10 cellular contexts compared by ENCODE assay signal in the genomic region with DNA sequence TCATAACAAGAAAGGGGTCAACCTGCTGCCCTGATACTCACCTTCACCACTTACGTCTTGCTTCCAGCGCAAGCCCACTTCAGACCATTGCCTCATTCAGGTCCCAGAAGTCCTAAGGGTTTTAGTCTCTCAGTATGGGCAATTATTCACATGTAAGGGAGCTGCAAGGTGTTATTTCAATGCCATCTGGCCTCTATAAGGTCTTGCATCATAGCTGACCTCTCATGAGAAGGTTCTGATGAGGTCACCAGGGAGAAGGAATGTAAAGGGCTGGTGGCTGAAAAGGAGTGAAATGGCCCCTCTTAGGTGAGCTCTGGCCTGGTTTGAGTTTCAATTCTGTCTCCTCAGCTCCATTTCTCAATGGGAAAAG. TPM values are rescaled to one million over a fixed set of nuclear protein-coding genes. Genes with fewer than 3 reads are reported as not detected.
DNase-seq lines count a peak whose midpoint lies in the region; ATAC-seq, FAIRE-seq and TF ChIP-seq lines count a peak whose summit lies in the region.
"Had no signal": no experiment of that assay in that cellular context is flagged by ENCODE, and none has a peak within 500 bp of the region (broad histone marks: within the 10 kb centered on the region; RNA-seq: fewer than 3 reads in every experiment).

No MANE protein-coding gene starts in this region.

- in situ Hi-C loops in GM13976 (cut with MboI; ENCODE audit: low sequenced_read_pairs, unreplicated experiment) = no loop called here

- H3K36me3 ChIP-seq in astrocyte (ENCODE audit: insufficient read depth, low read length) = no peaks in the 10 kb centered on the region
- H3K36me3 ChIP-seq in neural progenitor cell = no peaks in the 10 kb centered on the region
- no peaks in the 10 kb centered on the region for H3K36me3 ChIP-seq in effector memory CD4-positive, alpha-beta T cell (ENCODE audit: control insufficient read depth, insufficient read depth, low read length)
- H3K36me3 ChIP-seq: ascending aorta had no signal

- H3K9me3 Mint-ChIP-seq in activated CD4-positive, alpha-beta T cell treated with anti-CD3 and anti-CD28 coated beads for 36 hours (ENCODE audit: low read depth) = no peaks in the 10 kb centered on the region
- H3K9me3 Mint-ChIP-seq in astrocyte (ENCODE audit: unreplicated experiment) = peaks cover 2% of the 10 kb centered on the region
- peaks cover 2% of the 10 kb centered on the region for H3K9me3 Mint-ChIP-seq in neural progenitor cell

- peaks cover 11% of the 10 kb centered on the region for H3F3A ChIP-seq in neural progenitor cell (ENCODE audit: low read depth)

- H2AFZ ChIP-seq in astrocyte (ENCODE audit: low read depth, low read length) = peak overlapping the region; percentile 31
- no peak overlapping the region for H2AFZ ChIP-seq in neural progenitor cell (replicated peaks)

- H3K27ac Mint-ChIP-seq in activated CD4-positive, alpha-beta T cell treated with anti-CD3 and anti-CD28 coated beads for 36 hours = no peak overlapping the region
- H3K27ac Mint-ChIP-seq in astrocyte (ENCODE audit: unreplicated experiment) (no peak overlapping the region), neural progenitor cell (no peak overlapping the region)

- no peak for DNase-seq in activated CD4-positive, alpha-beta T cell treated with anti-CD3 and anti-CD28 coated beads for 36 hours
- DNase-seq in activated CD4-positive, alpha-beta T cell treated with anti-CD3 and anti-CD28 coated beads, Interleukin-2, amount 50 U/mL, for 1 hour = no peak
- DNase-seq in HuH-7 (ENCODE audit: low spot score) = peak; percentile 17
- DNase-seq in astrocyte (ENCODE audit: low read depth) = no peak
- no peak for DNase-seq in neural progenitor cell (ENCODE audit: low spot score)
- DNase-seq in GM13976 (ENCODE audit: low spot score) = no peak
- DNase-seq in cardiac septum (ENCODE audit: low spot score) = no peak
- no peak for DNase-seq in effector memory CD4-positive, alpha-beta T cell

- intact Hi-C loops in activated CD4-positive, alpha-beta T cell treated with anti-CD3 and anti-CD28 coated beads for 36 hours (cut with DNase I, micrococcal nuclease) = loop anchor here (2.0 to 10.0 kb wide), 7 partner anchors 43 to 1050 kb away; partner anchors contain the start of genes LMNB1 (in 1 of the 2), PHAX (in 1 of the 2) and SLC12A2 (in 1 of the 2)
- intact Hi-C loops in cardiac septum (cut with DNase I) = loop anchor here (2.0 to 5.0 kb wide), 2 partner anchors 61 to 115 kb away; no protein-coding TSS in a partner anchor

- H3K9ac ChIP-seq in astrocyte (ENCODE audit: low read length) = no peak overlapping the region
- no peak overlapping the region for H3K9ac ChIP-seq in neural progenitor cell

- H3K4me1 ChIP-seq in astrocyte (ENCODE audit: insufficient read depth, low read length) = no peaks in the 10 kb centered on the region
- H3K4me1 ChIP-seq in neural progenitor cell = no peaks in the 10 kb centered on the region
- peaks cover 14% of the 10 kb centered on the region for H3K4me1 ChIP-seq in effector memory CD4-positive, alpha-beta T cell (ENCODE audit: control insufficient read depth, insufficient read depth, low read length, poor library complexity, severe bottlenecking)

- H3K9me3 ChIP-seq in astrocyte (ENCODE audit: insufficient read depth, low read depth, low read length) (no peaks in the 10 kb centered on the region), neural progenitor cell (ENCODE audit: low read depth) (no peaks in the 10 kb centered on the region)
- no peaks in the 10 kb centered on the region for H3K9me3 ChIP-seq in effector memory CD4-positive, alpha-beta T cell (ENCODE audit: control insufficient read depth, low read length)
- H3K9me3 ChIP-seq: ascending aorta had no signal

- no peaks in the 10 kb centered on the region for H3K27me3 Mint-ChIP-seq in activated CD4-positive, alpha-beta T cell treated with anti-CD3 and anti-CD28 coated beads for 36 hours
- H3K27me3 Mint-ChIP-seq in astrocyte (ENCODE audit: low read depth, unreplicated experiment) (peaks cover 25% of the 10 kb centered on the region), neural progenitor cell (ENCODE audit: insufficient read depth, low read depth) (peaks cover 6% of the 10 kb centered on the region)

- no peak overlapping the region for H3K27ac ChIP-seq in astrocyte (ENCODE audit: low read depth, low read length)
- H3K27ac ChIP-seq in neural progenitor cell = no peak overlapping the region
- no peak overlapping the region for H3K27ac ChIP-seq in effector memory CD4-positive, alpha-beta T cell (ENCODE audit: insufficient read depth, low read length, poor library complexity, severe bottlenecking)

- H4K20me1 ChIP-seq in astrocyte (ENCODE audit: insufficient read depth, low read length) (peaks cover 4% of the 10 kb centered on the region), neural progenitor cell (ENCODE audit: low read depth) (no peaks in the 10 kb centered on the region)

- no peak overlapping the region for H3K4me2 ChIP-seq in astrocyte (ENCODE audit: low read length)
- H3K4me2 ChIP-seq in neural progenitor cell = no peak overlapping the region

- no peak for ATAC-seq in activated CD4-positive, alpha-beta T cell treated with anti-CD3 and anti-CD28 coated beads for 36 hours

- no peak for FAIRE-seq in astrocyte (lab: Jason Lieb, UNC)
- FAIRE-seq: endothelial cell of umbilical vein had no signal

- CTCF ChIA-PET in activated CD4-positive, alpha-beta T cell treated with anti-CD3 and anti-CD28 coated beads for 36 hours (lab: Charles Lee) = interaction anchor here (0.7 to 1.4 kb wide), 4 partner anchors 15 to 280 kb away, joined by 3 to 6 read pairs (median 4); no protein-coding TSS in a partner anchor

- POLR2A ChIA-PET in activated CD4-positive, alpha-beta T cell treated with anti-CD3 and anti-CD28 coated beads for 36 hours (lab: Charles Lee) = interaction anchor here (1.1 kb wide), 1 partner anchor 41 kb away, joined by 4 read pairs; the partner anchor contains the start of gene C5orf63

- H3K79me2 ChIP-seq in astrocyte (ENCODE audit: insufficient read depth, low read length) = no peaks in the 10 kb centered on the region
- H3K79me2 ChIP-seq in neural progenitor cell (ENCODE audit: low read depth) = no peaks in the 10 kb centered on the region

- H3K4me3 ChIP-seq in astrocyte (ENCODE audit: insufficient read depth, low read depth, low read length) (no peak overlapping the region), neural progenitor cell (no peak overlapping the region)
- H3K4me3 ChIP-seq in effector memory CD4-positive, alpha-beta T cell (ENCODE audit: insufficient read depth, low read depth, low read length, poor library complexity, severe bottlenecking) = no peak overlapping the region

- TF ChIP-seq CTCF in astrocyte (IDR thresholded peaks at IDR 0.05; ENCODE audit: insufficient read depth, low read depth, low read length) (no peak), neural progenitor cell (IDR thresholded peaks at IDR 0.05) (no peak), GM13976 (IDR thresholded peaks at IDR 0.05; ENCODE audit: borderline replicate concordance, control extremely low read depth, extremely low read depth, insufficient read depth, missing control alignments) (no peak)

- H3K4me3 Mint-ChIP-seq in activated CD4-positive, alpha-beta T cell treated with anti-CD3 and anti-CD28 coated beads for 36 hours = peak overlapping the region; percentile 83
- H3K4me3 Mint-ChIP-seq in astrocyte (ENCODE audit: unreplicated experiment) = peak overlapping the region; percentile 90
- peak overlapping the region; percentile 90 for H3K4me3 Mint-ChIP-seq in neural progenitor cell

- no peaks in the 10 kb centered on the region for H3K36me3 Mint-ChIP-seq in activated CD4-positive, alpha-beta T cell treated with anti-CD3 and anti-CD28 coated beads for 36 hours (ENCODE audit: low read depth)
- H3K36me3 Mint-ChIP-seq in astrocyte (ENCODE audit: low read depth, unreplicated experiment) = no peaks in the 10 kb centered on the region
- no peaks in the 10 kb centered on the region for H3K36me3 Mint-ChIP-seq in neural progenitor cell

- H3K4me1 Mint-ChIP-seq in activated CD4-positive, alpha-beta T cell treated with anti-CD3 and anti-CD28 coated beads for 36 hours = peaks cover 14% of the 10 kb centered on the region
- H3K4me1 Mint-ChIP-seq in astrocyte (ENCODE audit: low read depth, unreplicated experiment) = peaks cover 10% of the 10 kb centered on the region
- peaks cover 10% of the 10 kb centered on the region for H3K4me1 Mint-ChIP-seq in neural progenitor cell

- H3K27me3 ChIP-seq in astrocyte (ENCODE audit: insufficient read depth, low read length) = no peaks in the 10 kb centered on the region
- H3K27me3 ChIP-seq in neural progenitor cell = peaks cover 48% of the 10 kb centered on the region
- peaks cover 3% of the 10 kb centered on the region for H3K27me3 ChIP-seq in effector memory CD4-positive, alpha-beta T cell (replicated peaks; ENCODE audit: control insufficient read depth, insufficient read depth, low read length, poor library complexity, severe bottlenecking)
- H3K27me3 ChIP-seq: ascending aorta had no signal

RNA-seq across cellular contexts. Expression of gene MARCHF3, which starts 1.5 kb away (rescaled TPM):
- total RNA-seq in activated CD4-positive, alpha-beta T cell treated with anti-CD3 and anti-CD28 coated beads for 36 hours = 1 to 10 TPM; 3.6 to 4.2 TPM
- 16.5 and 16.6 TPM in 2 replicates for total RNA-seq in astrocyte
- 0.53 and 6.1 TPM in 2 replicates for total RNA-seq in neural progenitor cell (ENCODE audit: low replicate concordance)
- 61.0 TPM for total RNA-seq in cardiac septum

RNA-seq across cellular contexts. Expression of gene C5orf63, which starts 41.5 kb away (rescaled TPM):
- 10 to 100 TPM; 12.0 to 14.2 TPM for total RNA-seq in activated CD4-positive, alpha-beta T cell treated with anti-CD3 and anti-CD28 coated beads for 36 hours
- total RNA-seq in astrocyte (0.36 and 1.6 TPM in 2 replicates), neural progenitor cell (ENCODE audit: low replicate concordance) (0.09 and 1.5 TPM in 2 replicates), cardiac septum (11.5 TPM)
- total RNA-seq: ascending aorta had no signal
